ENCODE assay signal across 8 cellular contexts in the genomic region with DNA sequence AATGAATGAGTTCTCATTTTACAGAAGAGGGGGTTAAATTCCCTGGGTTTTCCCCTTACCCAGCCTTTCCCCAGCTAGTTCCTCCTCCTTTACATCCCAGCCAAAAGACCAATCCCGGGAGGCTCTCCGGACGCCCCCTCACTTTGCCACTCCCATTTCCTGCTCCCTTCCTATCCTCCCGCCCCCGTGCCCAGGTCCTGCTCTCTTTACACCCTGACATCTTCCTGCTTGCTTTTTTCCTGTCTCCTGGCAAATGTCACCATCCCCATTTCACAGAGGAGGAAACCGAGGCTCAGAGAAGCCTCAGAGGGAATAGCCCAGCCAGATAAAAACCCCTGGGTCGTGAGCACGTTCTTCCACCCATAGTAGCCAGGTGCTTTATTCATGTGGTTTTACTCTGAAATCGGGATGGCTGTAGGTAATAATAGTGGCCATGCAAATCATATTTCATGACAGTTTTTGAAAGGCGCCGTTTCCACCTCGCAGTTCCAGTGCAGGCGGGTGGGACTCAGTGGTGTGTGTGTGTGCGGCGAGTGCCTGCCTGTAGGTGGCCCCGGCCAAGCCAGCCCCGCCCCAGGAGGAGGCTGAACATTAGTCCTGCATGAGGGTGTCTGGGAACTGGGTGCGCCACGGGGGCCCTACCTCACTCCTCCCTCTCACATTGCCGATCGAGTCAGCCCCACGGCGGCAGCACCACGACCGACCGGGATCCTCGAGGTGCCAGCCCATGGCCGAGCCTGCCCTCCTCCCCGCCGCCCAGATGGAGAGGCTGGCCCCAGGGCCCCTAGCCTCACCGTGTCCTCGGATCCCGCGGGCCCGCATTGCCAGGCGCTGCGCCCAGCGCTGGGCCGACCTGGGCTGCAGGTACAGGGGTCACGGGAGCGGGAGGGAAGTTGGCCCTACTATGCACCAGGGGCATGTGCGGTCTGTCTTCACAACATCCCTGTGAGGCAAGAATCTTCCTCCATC.
DNase-seq lines count a peak whose midpoint lies in the region; ATAC-seq and TF ChIP-seq lines count a peak whose summit lies in the region.

A gene (plus strand): TSS at position 594 of the 969 bp plus-strand sequence.

- peaks cover 74% of the 10 kb centered on the region for H3K27me3 Mint-ChIP-seq in activated T-cell treated with anti-CD3 and anti-CD28 coated beads, Interleukin-2, amount 50 U/mL, for 24 hours
- peaks cover 76% of the 10 kb centered on the region for H3K27me3 Mint-ChIP-seq in stimulated activated naive CD8-positive, alpha-beta T cell treated with anti-CD3 and anti-CD28 coated beads, Interleukin-15, amount 100 ng/mL, for 72 hours

- no peak within 1 kb of the TSS for H3K4me3 ChIP-seq in HEK293 (ENCODE audit: low read depth, low read length)

- TF ChIP-seq CTCF in HEK293 (tag by site-specific recombination; IDR thresholded peaks at IDR 0.05) = peak; percentile 79

- DNase-seq in COLO829 (ENCODE audit: low spot score) = peak; percentile 45
- DNase-seq in activated T-cell treated with anti-CD3 and anti-CD28 coated beads, Interleukin-2, amount 50 U/mL, for 24 hours = peak; percentile 42
- DNase-seq in iPS-NIHi7 (ENCODE audit: extremely low spot score) = peak; percentile 74
- peak; percentile 32 to 33 for DNase-seq in stimulated activated naive CD8-positive, alpha-beta T cell treated with anti-CD3 and anti-CD28 coated beads, Interleukin-15, amount 100 ng/mL, for 72 hours
- no peak for DNase-seq in OCI-M2 (lab: John Stamatoyannopoulos, UW; ENCODE audit: unreplicated experiment)
- no peak for DNase-seq in GF-D8 (lab: John Stamatoyannopoulos, UW)

- H3K27ac ChIP-seq in HEK293 (ENCODE audit: extremely low read depth, low read depth, low read length) = no peak within 1 kb of the TSS

- ATAC-seq in stimulated activated naive CD8-positive, alpha-beta T cell treated with anti-CD3 and anti-CD28 coated beads, Interleukin-15, amount 100 ng/mL, for 72 hours = peak; percentile 95
- ATAC-seq in GM21576 (IDR thresholded peaks at IDR 0.05; ENCODE audit: unreplicated experiment) = no peak

- CTCF ChIA-PET in HEK293 (lab: Yijun Ruan, JAX) = no interaction called here

- H3K9me3 ChIP-seq in HEK293 (ENCODE audit: control insufficient read depth, insufficient read depth, low read depth, low read length) = no peaks in the 10 kb centered on the region

- no peaks in the 10 kb centered on the region for H3K36me3 Mint-ChIP-seq in activated T-cell treated with anti-CD3 and anti-CD28 coated beads, Interleukin-2, amount 50 U/mL, for 24 hours (ENCODE audit: low read depth)

- no peaks in the 10 kb centered on the region for H3K9me3 Mint-ChIP-seq in activated T-cell treated with anti-CD3 and anti-CD28 coated beads, Interleukin-2, amount 50 U/mL, for 24 hours
- no peaks in the 10 kb centered on the region for H3K9me3 Mint-ChIP-seq in stimulated activated naive CD8-positive, alpha-beta T cell treated with anti-CD3 and anti-CD28 coated beads, Interleukin-15, amount 100 ng/mL, for 72 hours

- H3K4me1 Mint-ChIP-seq in activated T-cell treated with anti-CD3 and anti-CD28 coated beads, Interleukin-2, amount 50 U/mL, for 24 hours (ENCODE audit: low read depth) = peaks cover 8% of the 10 kb centered on the region
- H3K4me1 Mint-ChIP-seq in stimulated activated naive CD8-positive, alpha-beta T cell treated with anti-CD3 and anti-CD28 coated beads, Interleukin-15, amount 100 ng/mL, for 72 hours = peaks cover 18% of the 10 kb centered on the region

- no peak within 1 kb of the TSS for H3K27ac Mint-ChIP-seq in activated T-cell treated with anti-CD3 and anti-CD28 coated beads, Interleukin-2, amount 50 U/mL, for 24 hours
- no peak within 1 kb of the TSS for H3K27ac Mint-ChIP-seq in stimulated activated naive CD8-positive, alpha-beta T cell treated with anti-CD3 and anti-CD28 coated beads, Interleukin-15, amount 100 ng/mL, for 72 hours

- no peaks in the 10 kb centered on the region; the same call in 1 of the 2 replicates for H3K4me1 ChIP-seq in HEK293 (ENCODE audit: control insufficient read depth, insufficient read depth, low read length)

- H3K36me3 ChIP-seq in HEK293 (ENCODE audit: control insufficient read depth in 2 of 2, insufficient read depth in 1 of 2, low read length in 2 of 2) = no peaks in the 10 kb centered on the region

- peak within 1 kb of the TSS; percentile 19 for H3K4me3 Mint-ChIP-seq in activated T-cell treated with anti-CD3 and anti-CD28 coated beads, Interleukin-2, amount 50 U/mL, for 24 hours
- H3K4me3 Mint-ChIP-seq in stimulated activated naive CD8-positive, alpha-beta T cell treated with anti-CD3 and anti-CD28 coated beads, Interleukin-15, amount 100 ng/mL, for 72 hours = peak within 1 kb of the TSS; percentile 27 to 61

- POLR2A ChIA-PET in HEK293 (lab: Yijun Ruan, JAX) = no interaction called here

TF ChIP-seq in HEK293, 187 proteins besides CTCF, POLR2A, EP300 and RAD21 (continues in another document):
- TF ChIP-seq ZNF830 (tag by site-specific recombination; IDR thresholded peaks at IDR 0.05; ENCODE audit: low read depth) (no peak), KLF8 (tag by site-specific recombination; IDR thresholded peaks at IDR 0.05) (peak; percentile 31; the same call in 1 of the 2 replicates), GLIS1 (tag by site-specific recombination; IDR thresholded peaks at IDR 0.05) (peak; percentile 13; the same call in 1 of the 2 replicates), ZNF658 (tag by site-specific recombination; IDR thresholded peaks at IDR 0.05) (no peak), ZNF335 (tag by site-specific recombination; conservative IDR thresholded peaks at IDR 0.05) (peak; percentile 95), ZNF629 (tag by site-specific recombination; IDR thresholded peaks at IDR 0.05) (0 out of 2 replicates have a peak, but pooled peaks have one; percentile 19), KLF9 (tag by site-specific recombination; IDR thresholded peaks at IDR 0.05; ENCODE audit: low read depth) (peak; percentile 8; the same call in 1 of the 2 replicates), ZBTB20 (tag by site-specific recombination; IDR thresholded peaks at IDR 0.05) (peak; percentile 40; the same call in 1 of the 2 replicates), ZNF155 (tag by site-specific recombination; IDR thresholded peaks at IDR 0.05) (no peak), ZNF747 (tag by site-specific recombination; IDR thresholded peaks at IDR 0.05) (no peak)
- TF ChIP-seq, protein P1, sequence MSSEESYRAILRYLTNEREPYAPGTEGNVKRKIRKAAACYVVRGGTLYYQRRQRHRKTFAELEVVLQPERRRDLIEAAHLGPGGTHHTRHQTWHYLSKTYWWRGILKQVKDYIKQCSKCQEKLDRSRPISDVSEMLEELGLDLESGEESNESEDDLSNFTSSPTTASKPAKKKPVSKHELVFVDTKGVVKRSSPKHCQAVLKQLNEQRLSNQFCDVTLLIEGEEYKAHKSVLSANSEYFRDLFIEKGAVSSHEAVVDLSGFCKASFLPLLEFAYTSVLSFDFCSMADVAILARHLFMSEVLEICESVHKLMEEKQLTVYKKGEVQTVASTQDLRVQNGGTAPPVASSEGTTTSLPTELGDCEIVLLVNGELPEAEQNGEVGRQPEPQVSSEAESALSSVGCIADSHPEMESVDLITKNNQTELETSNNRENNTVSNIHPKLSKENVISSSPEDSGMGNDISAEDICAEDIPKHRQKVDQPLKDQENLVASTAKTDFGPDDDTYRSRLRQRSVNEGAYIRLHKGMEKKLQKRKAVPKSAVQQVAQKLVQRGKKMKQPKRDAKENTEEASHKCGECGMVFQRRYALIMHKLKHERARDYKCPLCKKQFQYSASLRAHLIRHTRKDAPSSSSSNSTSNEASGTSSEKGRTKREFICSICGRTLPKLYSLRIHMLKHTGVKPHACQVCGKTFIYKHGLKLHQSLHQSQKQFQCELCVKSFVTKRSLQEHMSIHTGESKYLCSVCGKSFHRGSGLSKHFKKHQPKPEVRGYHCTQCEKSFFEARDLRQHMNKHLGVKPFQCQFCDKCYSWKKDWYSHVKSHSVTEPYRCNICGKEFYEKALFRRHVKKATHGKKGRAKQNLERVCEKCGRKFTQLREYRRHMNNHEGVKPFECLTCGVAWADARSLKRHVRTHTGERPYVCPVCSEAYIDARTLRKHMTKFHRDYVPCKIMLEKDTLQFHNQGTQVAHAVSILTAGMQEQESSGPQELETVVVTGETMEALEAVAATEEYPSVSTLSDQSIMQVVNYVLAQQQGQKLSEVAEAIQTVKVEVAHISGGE (tag by site-specific recombination; conservative IDR thresholded peaks at IDR 0.05; ENCODE audit: low read depth) = no peak
- TF ChIP-seq, protein P2, sequence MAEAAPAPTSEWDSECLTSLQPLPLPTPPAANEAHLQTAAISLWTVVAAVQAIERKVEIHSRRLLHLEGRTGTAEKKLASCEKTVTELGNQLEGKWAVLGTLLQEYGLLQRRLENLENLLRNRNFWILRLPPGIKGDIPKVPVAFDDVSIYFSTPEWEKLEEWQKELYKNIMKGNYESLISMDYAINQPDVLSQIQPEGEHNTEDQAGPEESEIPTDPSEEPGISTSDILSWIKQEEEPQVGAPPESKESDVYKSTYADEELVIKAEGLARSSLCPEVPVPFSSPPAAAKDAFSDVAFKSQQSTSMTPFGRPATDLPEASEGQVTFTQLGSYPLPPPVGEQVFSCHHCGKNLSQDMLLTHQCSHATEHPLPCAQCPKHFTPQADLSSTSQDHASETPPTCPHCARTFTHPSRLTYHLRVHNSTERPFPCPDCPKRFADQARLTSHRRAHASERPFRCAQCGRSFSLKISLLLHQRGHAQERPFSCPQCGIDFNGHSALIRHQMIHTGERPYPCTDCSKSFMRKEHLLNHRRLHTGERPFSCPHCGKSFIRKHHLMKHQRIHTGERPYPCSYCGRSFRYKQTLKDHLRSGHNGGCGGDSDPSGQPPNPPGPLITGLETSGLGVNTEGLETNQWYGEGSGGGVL (tag by site-specific recombination; IDR thresholded peaks at IDR 0.05) = peak; percentile 71
- TF ChIP-seq, protein P3, sequence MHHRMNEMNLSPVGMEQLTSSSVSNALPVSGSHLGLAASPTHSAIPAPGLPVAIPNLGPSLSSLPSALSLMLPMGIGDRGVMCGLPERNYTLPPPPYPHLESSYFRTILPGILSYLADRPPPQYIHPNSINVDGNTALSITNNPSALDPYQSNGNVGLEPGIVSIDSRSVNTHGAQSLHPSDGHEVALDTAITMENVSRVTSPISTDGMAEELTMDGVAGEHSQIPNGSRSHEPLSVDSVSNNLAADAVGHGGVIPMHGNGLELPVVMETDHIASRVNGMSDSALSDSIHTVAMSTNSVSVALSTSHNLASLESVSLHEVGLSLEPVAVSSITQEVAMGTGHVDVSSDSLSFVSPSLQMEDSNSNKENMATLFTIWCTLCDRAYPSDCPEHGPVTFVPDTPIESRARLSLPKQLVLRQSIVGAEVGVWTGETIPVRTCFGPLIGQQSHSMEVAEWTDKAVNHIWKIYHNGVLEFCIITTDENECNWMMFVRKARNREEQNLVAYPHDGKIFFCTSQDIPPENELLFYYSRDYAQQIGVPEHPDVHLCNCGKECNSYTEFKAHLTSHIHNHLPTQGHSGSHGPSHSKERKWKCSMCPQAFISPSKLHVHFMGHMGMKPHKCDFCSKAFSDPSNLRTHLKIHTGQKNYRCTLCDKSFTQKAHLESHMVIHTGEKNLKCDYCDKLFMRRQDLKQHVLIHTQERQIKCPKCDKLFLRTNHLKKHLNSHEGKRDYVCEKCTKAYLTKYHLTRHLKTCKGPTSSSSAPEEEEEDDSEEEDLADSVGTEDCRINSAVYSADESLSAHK (tag by site-specific recombination; IDR thresholded peaks at IDR 0.05) = no peak

Comparison
In these comparisons a context has a peak if more than half of its experiments do, and no peak if none do; other contexts are left out.
1. DNase-seq: peak in COLO829 (single experiment), activated T-cell treated with anti-CD3 and anti-CD28 coated beads, Interleukin-2, amount 50 U/mL, for 24 hours (single experiment), iPS-NIHi7 (single experiment) and stimulated activated naive CD8-positive, alpha-beta T cell treated with anti-CD3 and anti-CD28 coated beads, Interleukin-15, amount 100 ng/mL, for 72 hours (2 of 2); none in OCI-M2 (single experiment) and GF-D8 (single experiment).